In genomic region chr22:39214006-39214382, GRCh38 we compare ENCODE assay signal across 1 cellular context.
TF ChIP-seq lines count a peak whose summit lies in the region.

No MANE protein-coding gene starts in this region.

TF ChIP-seq in HCT116, 20 proteins besides CTCF, POLR2A, EP300 and RAD21:
- no peak for TF ChIP-seq REST (IDR thresholded peaks at IDR 0.05; ENCODE audit: low read depth)
